ENCODE assay signal across 23 cellular contexts in the genomic region with DNA sequence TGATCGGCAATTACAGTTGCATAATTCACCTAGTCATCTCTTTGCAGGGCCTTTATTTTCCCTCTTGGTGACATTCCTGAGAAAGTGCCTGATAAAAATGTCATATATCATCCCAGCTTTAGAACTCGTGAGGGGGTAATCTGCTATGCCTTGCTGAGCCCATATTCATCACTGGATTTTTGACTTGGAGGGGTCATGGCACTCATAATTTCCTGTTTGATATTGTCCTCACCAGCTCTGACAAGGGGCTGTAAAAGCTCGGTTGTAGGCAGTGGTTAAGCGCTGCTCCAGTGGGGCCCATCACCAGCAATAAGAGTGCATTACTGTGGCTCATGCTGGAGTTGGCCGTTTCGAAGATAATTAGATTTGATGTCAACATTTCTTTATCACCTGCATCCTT.
DNase-seq lines count a peak whose midpoint lies in the region; ATAC-seq, FAIRE-seq and TF ChIP-seq lines count a peak whose summit lies in the region.
"Had no signal": no experiment of that assay in that cellular context is flagged by ENCODE, and none has a peak within 500 bp of the region (broad histone marks: within the 10 kb centered on the region; RNA-seq: fewer than 3 reads in every experiment).

No MANE protein-coding gene starts in this region.

- H3K4me1 ChIP-seq in K562 (replicated peaks in 1 of 2; ENCODE audit: control insufficient read depth in 2 of 2, insufficient read depth in 2 of 2, low read length in 2 of 2): no peaks in the 10 kb centered on the region

- POLR2A ChIA-PET in K562 (lab: Yijun Ruan, JAX): no interaction called here

- no peak for FAIRE-seq in K562 (lab: Jason Lieb, UNC)
- FAIRE-seq: GM19239, H54, HTR-8/SVneo had no signal

- no peaks in the 10 kb centered on the region for H4K20me1 ChIP-seq in K562 (replicated peaks; ENCODE audit: control insufficient read depth, insufficient read depth, low read length)

- no peak overlapping the region for H3K4me3 ChIP-seq in K562

- H3K27me3 ChIP-seq in K562 (ENCODE audit: control insufficient read depth in 2 of 2, insufficient read depth in 2 of 2, low read length in 2 of 2): peaks cover 0 to 2% of the 10 kb centered on the region in 2 experiments; a peak in 2 of 5 replicates

- no peak for TF ChIP-seq POLR2A in K562 (conservative IDR thresholded peaks at IDR 0.05)

- no peak overlapping the region for H3K27ac ChIP-seq in K562 (ENCODE audit: extremely low read depth, low read depth, low read length)

- H3K9ac ChIP-seq in K562 (ENCODE audit: insufficient read depth in 1 of 2, low read depth in 2 of 2, low read length in 2 of 2): no peak overlapping the region

- no TSS peak for BruUV-seq in K562 (replicated peaks; lab: Mats Ljungman, UMichigan)

- WGBS in K562 (ENCODE audit: insufficient coverage, low coverage, missing lambda C conversion rate): 6% methylated on average over 6 of the region's 6 CpGs

- in situ Hi-C loops in K562 (cut with MboI): no loop called here
- in situ Hi-C loops in KBM-7 (cut with MboI; ENCODE audit: low pct_unique_long_range_greater_than_20kb, low sequenced_read_pairs): no loop called here

- no peak overlapping the region for H3K4me2 ChIP-seq in K562 (ENCODE audit: insufficient read depth, low read length)

- TF ChIP-seq EP300 in K562 (IDR thresholded peaks at IDR 0.05; ENCODE audit: low read length): no peak

- H3K79me2 ChIP-seq in K562 (ENCODE audit: control insufficient read depth, insufficient read depth, low read length): no peaks in the 10 kb centered on the region

- ATAC-seq in K562: no peak

- no peak for TF ChIP-seq RAD21 in K562 (CRISPR knock-in tag; conservative IDR thresholded peaks at IDR 0.05 in 1 of 2, IDR thresholded peaks at IDR 0.05 in 1 of 2)

- intact Hi-C loops in K562 (cut with micrococcal nuclease): no loop called here

- no peaks in the 10 kb centered on the region for H3K36me3 ChIP-seq in K562 (ENCODE audit: control insufficient read depth, insufficient read depth, low read length)

- H2AFZ ChIP-seq in K562 (ENCODE audit: low read depth, low read length): no peak overlapping the region

- CTCF ChIA-PET in K562 (lab: Yijun Ruan, JAX; ENCODE audit: low intra/inter-chr PET ratio): no interaction called here

- TF ChIP-seq CTCF in K562 (IDR thresholded peaks at IDR 0.05 in 2 of 3, conservative IDR thresholded peaks at IDR 0.05 in 1 of 3; ENCODE audit: insufficient read depth in 2 of 3, low read depth in 1 of 3, low read length in 3 of 3): no peak

- no peaks in the 10 kb centered on the region for H3K9me1 ChIP-seq in K562 (ENCODE audit: control insufficient read depth, insufficient read depth, low read length)

- no peaks in the 10 kb centered on the region for H3K9me3 ChIP-seq in K562 (replicated peaks; ENCODE audit: control insufficient read depth, insufficient read depth, low read depth, low read length)

- DNase-seq in NCI-H1417 (lab: John Stamatoyannopoulos, UW) (peak in 2 of 3 experiments; percentile 17 to 63), NCI-H1417 treated with DMSO at 0.1 percent for 48 hours (lab: John Stamatoyannopoulos, UW) (no peak), NCI-H2227 treated with DMSO at 0.1 percent for 48 hours (lab: John Stamatoyannopoulos, UW) (peak; percentile 47), K562 (ENCODE audit: extremely low read depth in 1 of 4, low spot score in 3 of 4) (no peak), activated gamma-delta T cell treated with Interleukin-2 at 50 U/mL for 16 hours (no peak), SHP77 treated with DMSO at 0.1 percent for 48 hours (lab: John Stamatoyannopoulos, UW) (no peak), KBM-7 (no peak)
- DNase-seq in activated CD8-positive, alpha-beta memory T cell treated with anti-CD3 and anti-CD28 coated beads, Interleukin-2, amount 50 U/mL, for 4 hours: no peak
- DNase-seq: 8988T, ACHN, Calu3, KG1, MM.1S, NCI-H1694, NCI-H2029 treated with DMSO at 0.1 percent for 48 hours, NCI-H345, NCI-H510A treated with DMSO at 0.1 percent for 48 hours, Right ventricle myocardium superior, RPMI8226, SW 1271 had no signal

TF ChIP-seq in K562, 482 proteins besides CTCF, POLR2A, EP300 and RAD21:
- TF ChIP-seq MNT (conservative IDR thresholded peaks at IDR 0.05) (no peak), NR2C2 (CRISPR knock-in tag; IDR thresholded peaks at IDR 0.05) (no peak), NR2C2 (tag; IDR thresholded peaks at IDR 0.05) (no peak), STAT5B (CRISPR knock-in tag; IDR thresholded peaks at IDR 0.05) (no peak)
- TF ChIP-seq, protein P1, sequence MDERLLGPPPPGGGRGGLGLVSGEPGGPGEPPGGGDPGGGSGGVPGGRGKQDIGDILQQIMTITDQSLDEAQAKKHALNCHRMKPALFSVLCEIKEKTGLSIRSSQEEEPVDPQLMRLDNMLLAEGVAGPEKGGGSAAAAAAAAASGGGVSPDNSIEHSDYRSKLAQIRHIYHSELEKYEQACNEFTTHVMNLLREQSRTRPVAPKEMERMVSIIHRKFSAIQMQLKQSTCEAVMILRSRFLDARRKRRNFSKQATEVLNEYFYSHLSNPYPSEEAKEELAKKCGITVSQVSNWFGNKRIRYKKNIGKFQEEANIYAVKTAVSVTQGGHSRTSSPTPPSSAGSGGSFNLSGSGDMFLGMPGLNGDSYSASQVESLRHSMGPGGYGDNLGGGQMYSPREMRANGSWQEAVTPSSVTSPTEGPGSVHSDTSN (CRISPR knock-in tag; IDR thresholded peaks at IDR 0.05; ENCODE audit: low read depth): no peak
- TF ChIP-seq, protein P1 (tag; conservative IDR thresholded peaks at IDR 0.05; ENCODE audit: low read depth): 0 out of 2 replicates have a peak, but pooled peaks have one; percentile 26

Comparison
In these comparisons a context has a peak if more than half of its experiments do, and no peak if none do; other contexts are left out.
1. DNase-seq: peak in NCI-H1417 (2 of 3) and NCI-H2227 treated with DMSO at 0.1 percent for 48 hours (single experiment); none in NCI-H1417 treated with DMSO at 0.1 percent for 48 hours (single experiment), K562 (0 of 4), activated gamma-delta T cell treated with Interleukin-2 at 50 U/mL for 16 hours (single experiment), activated CD8-positive, alpha-beta memory T cell treated with anti-CD3 and anti-CD28 coated beads, Interleukin-2, amount 50 U/mL, for 4 hours (single experiment), SHP77 treated with DMSO at 0.1 percent for 48 hours (single experiment) and KBM-7 (single experiment).